In the genomic region with DNA sequence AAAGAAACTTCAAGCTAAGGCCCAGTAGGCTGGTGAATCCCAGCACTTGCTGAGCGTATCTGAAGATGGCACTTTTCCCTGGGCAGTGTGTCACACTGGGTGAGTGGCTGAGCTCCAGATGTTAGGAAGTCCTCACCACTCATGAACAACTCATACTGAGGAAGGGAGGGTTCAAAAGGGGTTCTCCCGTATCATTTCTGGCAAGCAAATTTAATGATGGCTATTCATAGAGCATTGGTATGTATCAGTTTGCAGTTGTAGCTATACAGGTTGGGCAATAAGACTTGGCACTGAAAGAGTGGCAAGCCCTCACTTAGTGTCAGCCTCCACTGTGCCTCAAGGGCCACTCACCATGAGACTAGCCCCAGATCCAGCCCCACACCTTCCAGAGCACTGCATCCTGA, we compare ENCODE assay signal across 18 cellular contexts. TPM values are rescaled to one million over a fixed set of nuclear protein-coding genes. Genes with fewer than 3 reads are reported as not detected.
A peak's percentile ranks its signal among the peaks of the same experiment; 100 is the strongest.
DNase-seq lines count a peak whose midpoint lies in the region; ATAC-seq and TF ChIP-seq lines count a peak whose summit lies in the region.
"Had no signal": no experiment of that assay in that cellular context is flagged by ENCODE, and none has a peak within 500 bp of the region (broad histone marks: within the 10 kb centered on the region; RNA-seq: fewer than 3 reads in every experiment).

No MANE protein-coding gene starts in this region.

- H3K9me3 ChIP-seq in breast epithelium, result no peaks in the 10 kb centered on the region
- H3K9me3 ChIP-seq in MG63, result no peaks in the 10 kb centered on the region
- H3K9me3 ChIP-seq: HAP-1, neutrophil had no signal

- POLR2A ChIA-PET in MCF 10A (lab: Yijun Ruan, JAX), result interaction anchor here (0.5 to 0.6 kb wide), 2 partner anchors 56 to 342 kb away, joined by 3 read pairs; no protein-coding TSS in a partner anchor
- POLR2A ChIA-PET in activated CD4-positive, alpha-beta T cell treated with anti-CD3 and anti-CD28 coated beads, Interleukin-2, amount 10 ng/mL, durations not matched to agents 7 days and 5 days (lab: Charles Lee), result interaction anchor here (0.5 kb wide), 1 partner anchor 185 kb away, joined by 3 read pairs; no protein-coding TSS in a partner anchor

- H3K4me3 Mint-ChIP-seq in MCF 10A (ENCODE audit: unreplicated experiment), result no peak overlapping the region
- H3K4me3 Mint-ChIP-seq in activated CD4-positive, alpha-beta T cell treated with anti-CD3 and anti-CD28 coated beads, Interleukin-2, amount 10 ng/mL, durations not matched to agents 7 days and 5 days, result no peak overlapping the region
- H3K4me3 Mint-ChIP-seq: activated CD4-positive, alpha-beta T cell treated with anti-CD3 and anti-CD28 coated beads for 36 hours; activated CD8-positive, alpha-beta memory T cell treated with anti-CD3 and anti-CD28 coated beads, Interleukin-2, amount 10 ng/mL, durations not matched to agents 7 days and 5 days; activated naive CD8-positive, alpha-beta T cell treated with anti-CD3 and anti-CD28 coated beads, Interleukin-2, amount 50 U/mL, for 24 hours had no signal

- H3K27ac ChIP-seq in breast epithelium, result no peak overlapping the region
- H3K27ac ChIP-seq: BLaER1 treated with 17β-estradiol and CSF1 and Interleukin-3, amounts not matched to agents 10 nM and 100 nM; neutrophil had no signal

- H3K36me3 ChIP-seq in breast epithelium (no peaks in the 10 kb centered on the region), MG63 (no peaks in the 10 kb centered on the region)
- H3K36me3 ChIP-seq: HAP-1, neutrophil had no signal

- intact Hi-C loops in MCF 10A (cut with micrococcal nuclease) (no loop called here), breast epithelium (cut with DNase I; ENCODE audit: low total_unique reads) (no loop called here)

- H3K9me3 Mint-ChIP-seq in MCF 10A (ENCODE audit: unreplicated experiment), result no peaks in the 10 kb centered on the region
- H3K9me3 Mint-ChIP-seq in activated CD4-positive, alpha-beta T cell treated with anti-CD3 and anti-CD28 coated beads, Interleukin-2, amount 10 ng/mL, durations not matched to agents 7 days and 5 days, result peaks cover 6% of the 10 kb centered on the region
- H3K9me3 Mint-ChIP-seq: activated naive CD8-positive, alpha-beta T cell treated with anti-CD3 and anti-CD28 coated beads, Interleukin-2, amount 50 U/mL, for 24 hours had no signal

- ATAC-seq in HG03175 (IDR thresholded peaks at IDR 0.05; ENCODE audit: unreplicated experiment), result no peak
- ATAC-seq: activated CD4-positive, alpha-beta T cell treated with anti-CD3 and anti-CD28 coated beads for 36 hours; activated CD8-positive, alpha-beta memory T cell treated with anti-CD3 and anti-CD28 coated beads, Interleukin-2, amount 10 ng/mL, durations not matched to agents 7 days and 5 days; activated naive CD8-positive, alpha-beta T cell treated with anti-CD3 and anti-CD28 coated beads, Interleukin-2, amount 50 U/mL, for 24 hours had no signal

- H3K36me3 Mint-ChIP-seq in MCF 10A (ENCODE audit: insufficient read depth, unreplicated experiment), result no peaks in the 10 kb centered on the region
- peaks cover 3% of the 10 kb centered on the region for H3K36me3 Mint-ChIP-seq in activated CD4-positive, alpha-beta T cell treated with anti-CD3 and anti-CD28 coated beads, Interleukin-2, amount 10 ng/mL, durations not matched to agents 7 days and 5 days (ENCODE audit: low read depth)

- H3K4me3 ChIP-seq in breast epithelium, result no peak overlapping the region
- H3K4me3 ChIP-seq in MG63, result no peak overlapping the region
- H3K4me3 ChIP-seq: BLaER1 treated with 17β-estradiol and CSF1 and Interleukin-3, amounts not matched to agents 10 nM and 100 nM; HAP-1 had no signal

- BruUV-seq in MCF 10A (replicated peaks; lab: Mats Ljungman, UMichigan), result no TSS peak

- H3K4me1 ChIP-seq in breast epithelium, result no peaks in the 10 kb centered on the region

- no peaks in the 10 kb centered on the region for H3K27me3 Mint-ChIP-seq in MCF 10A (ENCODE audit: insufficient read depth, unreplicated experiment)
- no peaks in the 10 kb centered on the region for H3K27me3 Mint-ChIP-seq in activated CD4-positive, alpha-beta T cell treated with anti-CD3 and anti-CD28 coated beads, Interleukin-2, amount 10 ng/mL, durations not matched to agents 7 days and 5 days
- H3K27me3 Mint-ChIP-seq: activated CD4-positive, alpha-beta T cell treated with anti-CD3 and anti-CD28 coated beads for 36 hours; activated CD8-positive, alpha-beta memory T cell treated with anti-CD3 and anti-CD28 coated beads, Interleukin-2, amount 10 ng/mL, durations not matched to agents 7 days and 5 days; activated naive CD8-positive, alpha-beta T cell treated with anti-CD3 and anti-CD28 coated beads, Interleukin-2, amount 50 U/mL, for 24 hours had no signal

- DNase-seq in MCF 10A (ENCODE audit: unreplicated experiment) (peak; percentile 30), breast epithelium (ENCODE audit: low spot score in 2 of 2) (no peak), MG63 (peak; percentile 64), fibroblast of gingiva (ENCODE audit: low read depth) (peak; percentile 81), stromal cell of bone marrow (ENCODE audit: low read depth) (peak; percentile 40), NCI-H146 treated with DMSO at 0.1 percent for 48 hours (lab: John Stamatoyannopoulos, UW; ENCODE audit: unreplicated experiment) (no peak)
- no peak for DNase-seq in activated CD4-positive, alpha-beta T cell treated with anti-CD3 and anti-CD28 coated beads, Interleukin-2, amount 10 ng/mL, durations not matched to agents 7 days and 5 days
- DNase-seq: 8988T; activated CD4-positive, alpha-beta T cell treated with anti-CD3 and anti-CD28 coated beads for 36 hours; activated CD8-positive, alpha-beta memory T cell treated with anti-CD3 and anti-CD28 coated beads, Interleukin-2, amount 10 ng/mL, durations not matched to agents 7 days and 5 days; activated naive CD8-positive, alpha-beta T cell treated with anti-CD3 and anti-CD28 coated beads, Interleukin-2, amount 50 U/mL, for 24 hours; DMS 273 treated with DMSO at 0.1 percent for 48 hours; NCI-H2081; stimulated activated naive CD4-positive, alpha-beta T cell had no signal

- TF ChIP-seq CTCF in MCF 10A (IDR thresholded peaks at IDR 0.05; ENCODE audit: unreplicated experiment) (no peak), breast epithelium (IDR thresholded peaks at IDR 0.05) (no peak)

- no peaks in the 10 kb centered on the region for H3K27me3 ChIP-seq in breast epithelium
- H3K27me3 ChIP-seq in MG63, result no peaks in the 10 kb centered on the region
- H3K27me3 ChIP-seq: BLaER1 treated with 17β-estradiol and CSF1 and Interleukin-3, amounts not matched to agents 10 nM and 100 nM; neutrophil had no signal

- H3K27ac Mint-ChIP-seq in MCF 10A (ENCODE audit: low read depth, unreplicated experiment), result no peak overlapping the region
- no peak overlapping the region for H3K27ac Mint-ChIP-seq in activated CD4-positive, alpha-beta T cell treated with anti-CD3 and anti-CD28 coated beads, Interleukin-2, amount 10 ng/mL, durations not matched to agents 7 days and 5 days
- H3K27ac Mint-ChIP-seq: activated CD4-positive, alpha-beta T cell treated with anti-CD3 and anti-CD28 coated beads for 36 hours; activated CD8-positive, alpha-beta memory T cell treated with anti-CD3 and anti-CD28 coated beads, Interleukin-2, amount 10 ng/mL, durations not matched to agents 7 days and 5 days; activated naive CD8-positive, alpha-beta T cell treated with anti-CD3 and anti-CD28 coated beads, Interleukin-2, amount 50 U/mL, for 24 hours had no signal

- CTCF ChIA-PET in MCF 10A (lab: Yijun Ruan, JAX), result interaction anchor here (1.1 kb wide), 1 partner anchor 40 kb away, joined by 3 read pairs; no protein-coding TSS in a partner anchor
- CTCF ChIA-PET in activated CD4-positive, alpha-beta T cell treated with anti-CD3 and anti-CD28 coated beads, Interleukin-2, amount 10 ng/mL, durations not matched to agents 7 days and 5 days (lab: Charles Lee), result interaction anchor here (0.6 to 1.4 kb wide), 4 partner anchors 11 to 428 kb away, joined by 3 to 6 read pairs (median 3); partner anchors contain the start of gene GFOD2

- TF ChIP-seq POLR2A in breast epithelium (IDR thresholded peaks at IDR 0.05), result no peak

- peaks cover 22% of the 10 kb centered on the region for H3K4me1 Mint-ChIP-seq in MCF 10A (ENCODE audit: insufficient read depth, unreplicated experiment)
- H3K4me1 Mint-ChIP-seq in activated CD4-positive, alpha-beta T cell treated with anti-CD3 and anti-CD28 coated beads, Interleukin-2, amount 10 ng/mL, durations not matched to agents 7 days and 5 days, result peaks cover 20% of the 10 kb centered on the region

RNA-seq across cellular contexts. Expression of gene GFOD2, which starts 10.7 kb away (rescaled TPM):
- total RNA-seq in MCF 10A (2022), result 14.8 and 19.0 TPM in 2 replicates
- 10 to 100 TPM; 11.4 to 22.0 (median 21.4) TPM for total RNA-seq in breast epithelium
- 11.8 and 13.4 TPM in 2 replicates for total RNA-seq in MG63 (2014; rRNA removed; shearing (Covaris generic); ENCODE audit: low replicate concordance)
- total RNA-seq in activated CD4-positive, alpha-beta T cell treated with anti-CD3 and anti-CD28 coated beads, Interleukin-2, amount 10 ng/mL, durations not matched to agents 7 days and 5 days, result 10 to 100 TPM; 11.2 to 11.9 TPM

RNA-seq across cellular contexts. Expression of gene C16orf86, which starts 41.8 kb away (rescaled TPM):
- total RNA-seq in MCF 10A (2022) (0.54 and 0.65 TPM in 2 replicates), breast epithelium (10 to 100 TPM in 2 of 3 donors, 1 to 10 TPM in 1; 7.2 to 18.1 (median 11.1) TPM)
- not detected in 2 replicates for total RNA-seq in MG63 (2014; rRNA removed; shearing (Covaris generic); ENCODE audit: low replicate concordance)
- total RNA-seq in activated CD4-positive, alpha-beta T cell treated with anti-CD3 and anti-CD28 coated beads, Interleukin-2, amount 10 ng/mL, durations not matched to agents 7 days and 5 days, result 1 to 10 TPM; 3.8 to 4.8 TPM

RNA-seq across cellular contexts. Expression of gene ENKD1, which starts 41.8 kb away (rescaled TPM):
- total RNA-seq in MCF 10A (2022) (12.8 and 14.5 TPM in 2 replicates), breast epithelium (10 to 100 TPM; 18.6 to 21.0 (median 20.1) TPM)
- 8.8 and 15.7 TPM in 2 replicates for total RNA-seq in MG63 (2014; rRNA removed; shearing (Covaris generic); ENCODE audit: low replicate concordance)
- total RNA-seq in activated CD4-positive, alpha-beta T cell treated with anti-CD3 and anti-CD28 coated beads, Interleukin-2, amount 10 ng/mL, durations not matched to agents 7 days and 5 days, result 1 to 10 TPM; 8.0 to 8.2 TPM

RNA-seq across cellular contexts. Expression of gene PARD6A, which starts 47.6 kb away (rescaled TPM):
- total RNA-seq in MCF 10A (2022) (3.2 and 4.5 TPM in 2 replicates), breast epithelium (1 to 10 TPM; 6.4 to 8.5 (median 7.2) TPM)
- total RNA-seq in MG63 (2014; rRNA removed; shearing (Covaris generic); ENCODE audit: low replicate concordance), result 0.89 and 1.5 TPM in 2 replicates
- total RNA-seq in activated CD4-positive, alpha-beta T cell treated with anti-CD3 and anti-CD28 coated beads, Interleukin-2, amount 10 ng/mL, durations not matched to agents 7 days and 5 days, result 10 to 100 TPM; 11.6 to 13.0 TPM

RNA-seq across cellular contexts. Expression of gene ACD, which starts 48.3 kb away (rescaled TPM):
- 26.1 and 33.6 TPM in 2 replicates for total RNA-seq in MCF 10A (2022)
- 10 to 100 TPM; 19.4 to 20.6 (median 19.8) TPM for total RNA-seq in breast epithelium
- total RNA-seq in MG63 (2014; rRNA removed; shearing (Covaris generic); ENCODE audit: low replicate concordance), result 24.4 and 24.7 TPM in 2 replicates
- total RNA-seq in activated CD4-positive, alpha-beta T cell treated with anti-CD3 and anti-CD28 coated beads, Interleukin-2, amount 10 ng/mL, durations not matched to agents 7 days and 5 days, result 10 to 100 TPM; 38.0 to 41.8 TPM

Comparison
In these comparisons a context has a peak if more than half of its experiments do, and no peak if none do; other contexts are left out.
1. DNase-seq: peak in MCF 10A (single experiment), MG63 (single experiment), fibroblast of gingiva (single experiment) and stromal cell of bone marrow (single experiment); none in breast epithelium (0 of 2), NCI-H146 treated with DMSO at 0.1 percent for 48 hours (single experiment) and activated CD4-positive, alpha-beta T cell treated with anti-CD3 and anti-CD28 coated beads, Interleukin-2, amount 10 ng/mL, durations not matched to agents 7 days and 5 days (single experiment).